ENCODE assay signal across 27 cellular contexts in genomic region chr7:151299940-151300665, GRCh38. TPM values are rescaled to one million over a fixed set of nuclear protein-coding genes. Genes with fewer than 3 reads are reported as not detected.
"Had no signal": no experiment of that assay in that cellular context is flagged by ENCODE, and none has a peak within 500 bp of the region (broad histone marks: within the 10 kb centered on the region; RNA-seq: fewer than 3 reads in every experiment).

No MANE protein-coding gene starts in this region.

- H3K36me3 ChIP-seq: brain microvascular endothelial cell, cardiac muscle cell, MG63 had no signal

- H3K9me3 ChIP-seq: MG63 had no signal

- ATAC-seq: activated T-cell treated with anti-CD3 and anti-CD28 coated beads, Interleukin-2, amount 50 U/mL, for 72 hours; Panc1; Right ventricle myocardium inferior; T-cell had no signal

- FAIRE-seq: TTC549 had no signal

- H3K36me3 Mint-ChIP-seq: activated CD4-positive, alpha-beta memory T cell treated with anti-CD3 and anti-CD28 coated beads for 36 hours; activated naive CD4-positive, alpha-beta T cell treated with anti-CD3 and anti-CD28 coated beads, Interleukin-2, amount 10 ng/mL, durations not matched to agents 7 days and 5 days; activated naive CD8-positive, alpha-beta T cell treated with anti-CD3 and anti-CD28 coated beads for 36 hours had no signal

- DNase-seq: activated B cell treated with CpG ODN at 0.5 μM for 24 hours; activated CD4-positive, alpha-beta memory T cell treated with anti-CD3 and anti-CD28 coated beads for 36 hours; activated CD4-positive, alpha-beta T cell treated with anti-CD3 and anti-CD28 coated beads, Interleukin-2, amount 10 ng/mL, durations not matched to agents 7 days and 5 days; activated CD8-positive, alpha-beta memory T cell treated with anti-CD3 and anti-CD28 coated beads for 24 hours; activated gamma-delta T cell treated with Interleukin-2 at 50 U/mL for 16 hours; activated naive CD4-positive, alpha-beta T cell treated with anti-CD3 and anti-CD28 coated beads, Interleukin-2, amount 10 ng/mL, durations not matched to agents 7 days and 5 days; activated naive CD8-positive, alpha-beta T cell treated with anti-CD3 and anti-CD28 coated beads for 36 hours; activated T-cell treated with anti-CD3 and anti-CD28 coated beads, Interleukin-2, amount 50 U/mL, for 72 hours; brain microvascular endothelial cell; MG63; NCI-H1105; NCI-H1436 treated with DMSO at 0.1 percent for 48 hours; NCI-H187; NCI-H2081; NCI-H510A treated with DMSO at 0.1 percent for 48 hours; NCI-H69; NK-92 treated with Interleukin-12 subunit alpha and Interleukin-12 subunit beta, amount 100 ng/mL, for 24 hours; OCI-M1; RPMI8226; T-cell; T-helper 2 cell; T1000 had no signal

- H3K27ac Mint-ChIP-seq: activated B cell treated with CpG ODN at 0.5 μM for 24 hours; activated CD4-positive, alpha-beta memory T cell treated with anti-CD3 and anti-CD28 coated beads for 36 hours; activated CD4-positive, alpha-beta T cell treated with anti-CD3 and anti-CD28 coated beads, Interleukin-2, amount 10 ng/mL, durations not matched to agents 7 days and 5 days; activated naive CD4-positive, alpha-beta T cell treated with anti-CD3 and anti-CD28 coated beads, Interleukin-2, amount 10 ng/mL, durations not matched to agents 7 days and 5 days; activated naive CD8-positive, alpha-beta T cell treated with anti-CD3 and anti-CD28 coated beads for 36 hours; activated T-cell treated with anti-CD3 and anti-CD28 coated beads, Interleukin-2, amount 50 U/mL, for 72 hours; T-cell had no signal

- H3K4me3 Mint-ChIP-seq: activated B cell treated with CpG ODN at 0.5 μM for 24 hours; activated CD4-positive, alpha-beta memory T cell treated with anti-CD3 and anti-CD28 coated beads for 36 hours; activated CD4-positive, alpha-beta T cell treated with anti-CD3 and anti-CD28 coated beads, Interleukin-2, amount 10 ng/mL, durations not matched to agents 7 days and 5 days; activated naive CD4-positive, alpha-beta T cell treated with anti-CD3 and anti-CD28 coated beads, Interleukin-2, amount 10 ng/mL, durations not matched to agents 7 days and 5 days; activated naive CD8-positive, alpha-beta T cell treated with anti-CD3 and anti-CD28 coated beads for 36 hours; activated T-cell treated with anti-CD3 and anti-CD28 coated beads, Interleukin-2, amount 50 U/mL, for 72 hours; T-cell had no signal

- H3K27ac ChIP-seq: brain microvascular endothelial cell, cardiac muscle cell, SK-N-MC had no signal

- H3K4me3 ChIP-seq: cardiac muscle cell, MG63, SK-N-MC had no signal

RNA-seq across cellular contexts. Expression of gene SMARCD3, which starts 51.6 kb away (rescaled TPM):
- total RNA-seq: activated B cell treated with CpG ODN at 0.5 μM for 24 hours had no signal
